20 cellular contexts compared by ENCODE assay signal in genomic region chr2:236404346-236404745, GRCh38.
"Had no signal": no experiment of that assay in that cellular context is flagged by ENCODE, and none has a peak within 500 bp of the region (broad histone marks: within the 10 kb centered on the region; RNA-seq: fewer than 3 reads in every experiment).

No MANE protein-coding gene starts in this region.

- H3K4me3 Mint-ChIP-seq: immature natural killer cell, mesothelial cell of epicardium, naive B cell had no signal

- H3K4me3 ChIP-seq: colonic mucosa, dorsolateral prefrontal cortex, esophagus muscularis mucosa, gastroesophageal sphincter, heart left ventricle, hepatocyte, left lung, lower lobe of right lung, mucosa of descending colon had no signal

- DNase-seq: colonic mucosa; dermis blood vessel endothelial cell; dorsolateral prefrontal cortex; effector CD4-positive, alpha-beta T cell; effector memory CD4-positive, alpha-beta T cell; foreskin keratinocyte; heart left ventricle; hypothalamus; immature natural killer cell; left cardiac atrium; left lung; left ventricle myocardium superior; lower lobe of right lung; mesenchymal stem cell; mucosa of descending colon; naive B cell had no signal

- H3K27ac Mint-ChIP-seq: immature natural killer cell, mesothelial cell of epicardium, naive B cell had no signal

- ATAC-seq: foreskin keratinocyte, gastroesophageal sphincter, heart left ventricle, left cardiac atrium, left lung, left ventricle myocardium superior, lower lobe of right lung, mucosa of descending colon had no signal

- H3K4me1 Mint-ChIP-seq: immature natural killer cell had no signal

- H3K36me3 Mint-ChIP-seq: immature natural killer cell, naive B cell had no signal

- H3K27ac ChIP-seq: colonic mucosa, dorsolateral prefrontal cortex, esophagus muscularis mucosa, foreskin keratinocyte, gastroesophageal sphincter, heart left ventricle, hepatocyte, left lung, lower lobe of right lung had no signal
